Comparison of ENCODE assay signal across 8 cellular contexts in genomic region chr5:112737088-112737471, GRCh38. TPM values are rescaled to one million over a fixed set of nuclear protein-coding genes. Genes with fewer than 3 reads are reported as not detected.
DNase-seq lines count a peak whose midpoint lies in the region; ATAC-seq and TF ChIP-seq lines count a peak whose summit lies in the region.

No MANE protein-coding gene starts in this region.

- TF ChIP-seq CTCF in neural cell (IDR thresholded peaks at IDR 0.05; ENCODE audit: poor library complexity, severe bottlenecking): no peak

- no peaks in the 10 kb centered on the region for H3K9me3 ChIP-seq in duodenal mucosa (ENCODE audit: control insufficient read depth in 1 of 2, low read length in 2 of 2)
- H3K9me3 ChIP-seq in neural cell (ENCODE audit: low read length): no peaks in the 10 kb centered on the region

- no peak for ATAC-seq in HG02623 (IDR thresholded peaks at IDR 0.05; ENCODE audit: unreplicated experiment)
- no peak for ATAC-seq in GM19324 (IDR thresholded peaks at IDR 0.05; ENCODE audit: low FRiP score, unreplicated experiment)

- TF ChIP-seq EP300 in neural cell (conservative IDR thresholded peaks at IDR 0.05; ENCODE audit: poor library complexity, severe bottlenecking): no peak

- peak overlapping the region; percentile 71 for H2AFZ ChIP-seq in neural cell (ENCODE audit: low read depth, low read length)

- no peaks in the 10 kb centered on the region for H3K9me2 ChIP-seq in neural cell (ENCODE audit: insufficient read depth, low read length)

- peak overlapping the region in 1 of 2 donors; percentile 41 for H3K9ac ChIP-seq in duodenal mucosa (ENCODE audit: low read depth in 1 of 2, low read length in 2 of 2)
- peak overlapping the region; percentile 81 for H3K9ac ChIP-seq in neural cell (ENCODE audit: low read length)

- DNase-seq in NOMO-1 treated with DMSO at 0.1 percent for 48 hours (lab: John Stamatoyannopoulos, UW; ENCODE audit: unreplicated experiment) (peak; percentile 44), NOMO-1 treated with dmso at 0.1 percent for 144 hours (lab: John Stamatoyannopoulos, UW; ENCODE audit: unreplicated experiment) (no peak), MV-4-11 (lab: John Stamatoyannopoulos, UW) (peak; percentile 18), NCI-H1092 treated with DMSO at 0.1 percent for 48 hours (lab: John Stamatoyannopoulos, UW) (no peak)

- peaks cover 0 to 8% of the 10 kb centered on the region in 2 donors for H3K4me1 ChIP-seq in duodenal mucosa (ENCODE audit: control insufficient read depth in 1 of 2, insufficient read depth in 2 of 2, low read length in 2 of 2)

- peak overlapping the region; percentile 84 to 86 for H3K4me3 ChIP-seq in duodenal mucosa (ENCODE audit: low read depth in 1 of 2, low read length in 2 of 2)
- H3K4me3 ChIP-seq in neural cell (ENCODE audit: low read length): peak overlapping the region; percentile 77

- peaks cover 17% of the 10 kb centered on the region for H3F3A ChIP-seq in neural cell (ENCODE audit: insufficient read depth, low read length, poor library complexity, severe bottlenecking)

- H3K27ac ChIP-seq in duodenal mucosa (ENCODE audit: low read depth, low read length): no peak overlapping the region
- peak overlapping the region; percentile 93 for H3K27ac ChIP-seq in neural cell (ENCODE audit: low read length)

- H3K4me2 ChIP-seq in neural cell (ENCODE audit: low read length): peak overlapping the region; percentile 70

- TF ChIP-seq RAD21 in neural cell (conservative IDR thresholded peaks at IDR 0.05): no peak

- H3K27me3 ChIP-seq in duodenal mucosa (ENCODE audit: control insufficient read depth in 1 of 2, insufficient read depth in 2 of 2, low read length in 2 of 2): no peaks in the 10 kb centered on the region
- no peaks in the 10 kb centered on the region for H3K27me3 ChIP-seq in neural cell (ENCODE audit: insufficient read depth, low read depth, low read length)

- H3K36me3 ChIP-seq in duodenal mucosa (ENCODE audit: control insufficient read depth in 1 of 2, insufficient read depth in 2 of 2, low read length in 2 of 2) (no peaks in the 10 kb centered on the region), neural cell (ENCODE audit: insufficient read depth, low read length) (no peaks in the 10 kb centered on the region)

- peaks cover 70% of the 10 kb centered on the region for H3K79me2 ChIP-seq in neural cell (replicated peaks; ENCODE audit: insufficient read depth, low read length)

- H4K20me1 ChIP-seq in neural cell (ENCODE audit: insufficient read depth): no peaks in the 10 kb centered on the region

TF ChIP-seq in neural cell, 6 proteins besides CTCF, POLR2A, EP300 and RAD21:
- no peak for TF ChIP-seq SMC3 (conservative IDR thresholded peaks at IDR 0.05; ENCODE audit: poor library complexity)
- TF ChIP-seq, protein P1, sequence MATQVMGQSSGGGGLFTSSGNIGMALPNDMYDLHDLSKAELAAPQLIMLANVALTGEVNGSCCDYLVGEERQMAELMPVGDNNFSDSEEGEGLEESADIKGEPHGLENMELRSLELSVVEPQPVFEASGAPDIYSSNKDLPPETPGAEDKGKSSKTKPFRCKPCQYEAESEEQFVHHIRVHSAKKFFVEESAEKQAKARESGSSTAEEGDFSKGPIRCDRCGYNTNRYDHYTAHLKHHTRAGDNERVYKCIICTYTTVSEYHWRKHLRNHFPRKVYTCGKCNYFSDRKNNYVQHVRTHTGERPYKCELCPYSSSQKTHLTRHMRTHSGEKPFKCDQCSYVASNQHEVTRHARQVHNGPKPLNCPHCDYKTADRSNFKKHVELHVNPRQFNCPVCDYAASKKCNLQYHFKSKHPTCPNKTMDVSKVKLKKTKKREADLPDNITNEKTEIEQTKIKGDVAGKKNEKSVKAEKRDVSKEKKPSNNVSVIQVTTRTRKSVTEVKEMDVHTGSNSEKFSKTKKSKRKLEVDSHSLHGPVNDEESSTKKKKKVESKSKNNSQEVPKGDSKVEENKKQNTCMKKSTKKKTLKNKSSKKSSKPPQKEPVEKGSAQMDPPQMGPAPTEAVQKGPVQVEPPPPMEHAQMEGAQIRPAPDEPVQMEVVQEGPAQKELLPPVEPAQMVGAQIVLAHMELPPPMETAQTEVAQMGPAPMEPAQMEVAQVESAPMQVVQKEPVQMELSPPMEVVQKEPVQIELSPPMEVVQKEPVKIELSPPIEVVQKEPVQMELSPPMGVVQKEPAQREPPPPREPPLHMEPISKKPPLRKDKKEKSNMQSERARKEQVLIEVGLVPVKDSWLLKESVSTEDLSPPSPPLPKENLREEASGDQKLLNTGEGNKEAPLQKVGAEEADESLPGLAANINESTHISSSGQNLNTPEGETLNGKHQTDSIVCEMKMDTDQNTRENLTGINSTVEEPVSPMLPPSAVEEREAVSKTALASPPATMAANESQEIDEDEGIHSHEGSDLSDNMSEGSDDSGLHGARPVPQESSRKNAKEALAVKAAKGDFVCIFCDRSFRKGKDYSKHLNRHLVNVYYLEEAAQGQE (IDR thresholded peaks at IDR 0.05; ENCODE audit: borderline replicate concordance): no peak
- no peak for TF ChIP-seq EZH2 (IDR thresholded peaks at IDR 0.05; ENCODE audit: borderline replicate concordance, insufficient read depth, low read length, poor library complexity, severe bottlenecking)
- TF ChIP-seq TAF1 (IDR thresholded peaks at IDR 0.05; ENCODE audit: low read depth): no peak
- TF ChIP-seq MXI1 (conservative IDR thresholded peaks at IDR 0.05; ENCODE audit: poor library complexity, severe bottlenecking): no peak
- no peak for TF ChIP-seq POLR2AphosphoS5 (IDR thresholded peaks at IDR 0.05)

RNA-seq across cellular contexts. Expression of gene APC, which starts 0.6 kb away (rescaled TPM):
- polyA plus RNA-seq in neural cell: 40.6 and 41.9 TPM in 2 replicates
- polyA minus RNA-seq in neural cell: 497 and 599 TPM in 2 replicates

Comparison
In these comparisons a context has a peak if more than half of its experiments do, and no peak if none do; other contexts are left out.
1. DNase-seq: peak in NOMO-1 treated with DMSO at 0.1 percent for 48 hours (single experiment) and MV-4-11 (single experiment); none in NOMO-1 treated with dmso at 0.1 percent for 144 hours (single experiment) and NCI-H1092 treated with DMSO at 0.1 percent for 48 hours (single experiment).